1 cellular context compared by ENCODE assay signal in genomic region chr9:110156902-110157301, GRCh38.
TF ChIP-seq lines count a peak whose summit lies in the region.

No MANE protein-coding gene starts in this region.

TF ChIP-seq in HepG2, 621 proteins besides CTCF, POLR2A, EP300 and RAD21 (continued from another document):
- TF ChIP-seq ZFY (CRISPR knock-in tag; IDR thresholded peaks at IDR 0.05) (no peak), ZNF136 (CRISPR knock-in tag; IDR thresholded peaks at IDR 0.05; ENCODE audit: low read depth) (no peak), BORCS8-MEF2B (CRISPR knock-in tag; IDR thresholded peaks at IDR 0.05) (no peak), STAG1 (CRISPR knock-in tag; IDR thresholded peaks at IDR 0.05) (no peak), ZSCAN9 (CRISPR knock-in tag; IDR thresholded peaks at IDR 0.05; ENCODE audit: borderline replicate concordance) (no peak), TP53 (CRISPR knock-in tag; conservative IDR thresholded peaks at IDR 0.05) (no peak)
- TF ChIP-seq, protein P1, sequence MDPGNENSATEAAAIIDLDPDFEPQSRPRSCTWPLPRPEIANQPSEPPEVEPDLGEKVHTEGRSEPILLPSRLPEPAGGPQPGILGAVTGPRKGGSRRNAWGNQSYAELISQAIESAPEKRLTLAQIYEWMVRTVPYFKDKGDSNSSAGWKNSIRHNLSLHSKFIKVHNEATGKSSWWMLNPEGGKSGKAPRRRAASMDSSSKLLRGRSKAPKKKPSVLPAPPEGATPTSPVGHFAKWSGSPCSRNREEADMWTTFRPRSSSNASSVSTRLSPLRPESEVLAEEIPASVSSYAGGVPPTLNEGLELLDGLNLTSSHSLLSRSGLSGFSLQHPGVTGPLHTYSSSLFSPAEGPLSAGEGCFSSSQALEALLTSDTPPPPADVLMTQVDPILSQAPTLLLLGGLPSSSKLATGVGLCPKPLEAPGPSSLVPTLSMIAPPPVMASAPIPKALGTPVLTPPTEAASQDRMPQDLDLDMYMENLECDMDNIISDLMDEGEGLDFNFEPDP (CRISPR knock-in tag; conservative IDR thresholded peaks at IDR 0.05) = no peak
TF ChIP-seq in HepG2: peak in this region for 0.
